Comparison of ENCODE assay signal across 10 cellular contexts in genomic region chr13:46577656-46578589, GRCh38. TPM values are rescaled to one million over a fixed set of nuclear protein-coding genes. Genes with fewer than 3 reads are reported as not detected.
A peak's percentile ranks its signal among the peaks of the same experiment; 100 is the strongest.
DNase-seq lines count a peak whose midpoint lies in the region; ATAC-seq and TF ChIP-seq lines count a peak whose summit lies in the region.
"Had no signal": no experiment of that assay in that cellular context is flagged by ENCODE, and none has a peak within 500 bp of the region (broad histone marks: within the 10 kb centered on the region; RNA-seq: fewer than 3 reads in every experiment).

No MANE protein-coding gene starts in this region.

- H2AK5ac ChIP-seq in mesenchymal stem cell (ENCODE audit: low read length, severe bottlenecking): no peak overlapping the region

- no peak overlapping the region for H3K23ac ChIP-seq in mesenchymal stem cell (ENCODE audit: low read length in 2 of 2)

- H3K4me3 ChIP-seq in mesenchymal stem cell (ENCODE audit: insufficient read depth in 1 of 2, low read depth in 1 of 2, low read length in 2 of 2): no peak overlapping the region

- ATAC-seq in GM21447 (IDR thresholded peaks at IDR 0.05; ENCODE audit: unreplicated experiment) (peak; percentile 27), Right ventricle myocardium inferior (no peak), GM18505 (IDR thresholded peaks at IDR 0.05; ENCODE audit: unreplicated experiment) (no peak)

- intact Hi-C loops in Right ventricle myocardium inferior (cut with DNase I): loop anchor here (2.0 kb wide), 1 partner anchor 23 kb away; no protein-coding TSS in a partner anchor

- H2AFZ ChIP-seq in mesenchymal stem cell (ENCODE audit: low read depth, low read length): no peak overlapping the region

- H3K27me3 ChIP-seq in mesenchymal stem cell (ENCODE audit: control insufficient read depth in 1 of 2, insufficient read depth in 1 of 2, low read length in 2 of 2): no peaks in the 10 kb centered on the region

- no peaks in the 10 kb centered on the region for H3K9me3 ChIP-seq in mesenchymal stem cell (ENCODE audit: control insufficient read depth, low read length)

- H3K18ac ChIP-seq in mesenchymal stem cell (ENCODE audit: low read depth in 1 of 2, low read length in 2 of 2): no peak overlapping the region

- no peak overlapping the region for H3K4me2 ChIP-seq in mesenchymal stem cell (ENCODE audit: low read length, poor library complexity, severe bottlenecking)

- peak; percentile 76 for DNase-seq in EH (ENCODE audit: low read depth)
- peak; percentile 53 for DNase-seq in NOMO-1 treated with DMSO at 0.1 percent for 48 hours (lab: John Stamatoyannopoulos, UW; ENCODE audit: unreplicated experiment)
- DNase-seq in mesenchymal stem cell: peak; percentile 33
- no peak for DNase-seq in Right ventricle myocardium inferior (ENCODE audit: missing footprints)
- no peak for DNase-seq in G401 (ENCODE audit: low spot score)
- DNase-seq in T-helper 9 cell: no peak
- DNase-seq: activated gamma-delta T cell, NCI-H2171 had no signal

- TF ChIP-seq POLR2A in GM18505 (IDR thresholded peaks at IDR 0.05; ENCODE audit: borderline replicate concordance, extremely low read depth, insufficient read depth, insufficient read length): no peak

- H3K79me1 ChIP-seq in mesenchymal stem cell (replicated peaks; ENCODE audit: low read length, poor library complexity, severe bottlenecking): peaks cover 16% of the 10 kb centered on the region

- no peak overlapping the region for H2BK15ac ChIP-seq in mesenchymal stem cell (ENCODE audit: low read depth, poor library complexity, severe bottlenecking)

- H3K27ac ChIP-seq in mesenchymal stem cell (ENCODE audit: low read length, poor library complexity, severe bottlenecking): no peak overlapping the region

- peak overlapping the region; percentile 83 for H4K8ac ChIP-seq in mesenchymal stem cell (ENCODE audit: low read length)

- no peak overlapping the region for H2BK120ac ChIP-seq in mesenchymal stem cell (ENCODE audit: low read depth, low read length)

- H2BK12ac ChIP-seq in mesenchymal stem cell (ENCODE audit: low read length in 2 of 2): no peak overlapping the region

- H3K14ac ChIP-seq in mesenchymal stem cell (ENCODE audit: low read length in 2 of 2): no peak overlapping the region

- H3K9ac ChIP-seq in mesenchymal stem cell (ENCODE audit: low read length): no peak overlapping the region

- no peak overlapping the region for H4K91ac ChIP-seq in mesenchymal stem cell (ENCODE audit: low read length)

- WGBS in mesenchymal stem cell: 75% methylated on average over 9 of the region's 10 CpGs

- no peaks in the 10 kb centered on the region for H3K36me3 ChIP-seq in mesenchymal stem cell (ENCODE audit: control insufficient read depth in 1 of 2, insufficient read depth in 2 of 2, low read depth in 1 of 2, low read length in 2 of 2)

- peaks cover 18% of the 10 kb centered on the region for H3K4me1 ChIP-seq in mesenchymal stem cell (ENCODE audit: control insufficient read depth, insufficient read depth, low read depth, low read length)

- H2BK5ac ChIP-seq in mesenchymal stem cell (ENCODE audit: low read depth, low read length, poor library complexity, severe bottlenecking): no peak overlapping the region

- in situ Hi-C loops in G401 (cut with HindIII; ENCODE audit: low sequenced_read_pairs): no loop called here

- no peak overlapping the region for H3K4ac ChIP-seq in mesenchymal stem cell (ENCODE audit: low read depth in 1 of 2, low read length in 2 of 2)

RNA-seq across cellular contexts. Expression of gene LRCH1, which starts 25.0 kb away (rescaled TPM):
- polyA plus RNA-seq in mesenchymal stem cell (2013, experiment 1 of 2): 8.2 TPM
- 7.9 TPM for polyA plus RNA-seq in mesenchymal stem cell (2013, experiment 2 of 2)
- total RNA-seq in Right ventricle myocardium inferior: 11.9 TPM
- 0.12 and 0.85 TPM in 2 replicates for total RNA-seq in G401 (2014; rRNA removed; shearing (Covaris generic))

Comparison
In these comparisons a context has a peak if more than half of its experiments do, and no peak if none do; other contexts are left out.
1. DNase-seq: peak in EH (single experiment), NOMO-1 treated with DMSO at 0.1 percent for 48 hours (single experiment) and mesenchymal stem cell (single experiment); none in Right ventricle myocardium inferior (single experiment), G401 (single experiment) and T-helper 9 cell (single experiment).